ENCODE assay signal across 1 cellular context in genomic region chr20:62707281-62707941, GRCh38.
TF ChIP-seq lines count a peak whose summit lies in the region.

No MANE protein-coding gene starts in this region.

TF ChIP-seq in GM23338, 12 proteins besides CTCF, POLR2A, EP300 and RAD21 (continued from another document):
- TF ChIP-seq, protein P1, sequence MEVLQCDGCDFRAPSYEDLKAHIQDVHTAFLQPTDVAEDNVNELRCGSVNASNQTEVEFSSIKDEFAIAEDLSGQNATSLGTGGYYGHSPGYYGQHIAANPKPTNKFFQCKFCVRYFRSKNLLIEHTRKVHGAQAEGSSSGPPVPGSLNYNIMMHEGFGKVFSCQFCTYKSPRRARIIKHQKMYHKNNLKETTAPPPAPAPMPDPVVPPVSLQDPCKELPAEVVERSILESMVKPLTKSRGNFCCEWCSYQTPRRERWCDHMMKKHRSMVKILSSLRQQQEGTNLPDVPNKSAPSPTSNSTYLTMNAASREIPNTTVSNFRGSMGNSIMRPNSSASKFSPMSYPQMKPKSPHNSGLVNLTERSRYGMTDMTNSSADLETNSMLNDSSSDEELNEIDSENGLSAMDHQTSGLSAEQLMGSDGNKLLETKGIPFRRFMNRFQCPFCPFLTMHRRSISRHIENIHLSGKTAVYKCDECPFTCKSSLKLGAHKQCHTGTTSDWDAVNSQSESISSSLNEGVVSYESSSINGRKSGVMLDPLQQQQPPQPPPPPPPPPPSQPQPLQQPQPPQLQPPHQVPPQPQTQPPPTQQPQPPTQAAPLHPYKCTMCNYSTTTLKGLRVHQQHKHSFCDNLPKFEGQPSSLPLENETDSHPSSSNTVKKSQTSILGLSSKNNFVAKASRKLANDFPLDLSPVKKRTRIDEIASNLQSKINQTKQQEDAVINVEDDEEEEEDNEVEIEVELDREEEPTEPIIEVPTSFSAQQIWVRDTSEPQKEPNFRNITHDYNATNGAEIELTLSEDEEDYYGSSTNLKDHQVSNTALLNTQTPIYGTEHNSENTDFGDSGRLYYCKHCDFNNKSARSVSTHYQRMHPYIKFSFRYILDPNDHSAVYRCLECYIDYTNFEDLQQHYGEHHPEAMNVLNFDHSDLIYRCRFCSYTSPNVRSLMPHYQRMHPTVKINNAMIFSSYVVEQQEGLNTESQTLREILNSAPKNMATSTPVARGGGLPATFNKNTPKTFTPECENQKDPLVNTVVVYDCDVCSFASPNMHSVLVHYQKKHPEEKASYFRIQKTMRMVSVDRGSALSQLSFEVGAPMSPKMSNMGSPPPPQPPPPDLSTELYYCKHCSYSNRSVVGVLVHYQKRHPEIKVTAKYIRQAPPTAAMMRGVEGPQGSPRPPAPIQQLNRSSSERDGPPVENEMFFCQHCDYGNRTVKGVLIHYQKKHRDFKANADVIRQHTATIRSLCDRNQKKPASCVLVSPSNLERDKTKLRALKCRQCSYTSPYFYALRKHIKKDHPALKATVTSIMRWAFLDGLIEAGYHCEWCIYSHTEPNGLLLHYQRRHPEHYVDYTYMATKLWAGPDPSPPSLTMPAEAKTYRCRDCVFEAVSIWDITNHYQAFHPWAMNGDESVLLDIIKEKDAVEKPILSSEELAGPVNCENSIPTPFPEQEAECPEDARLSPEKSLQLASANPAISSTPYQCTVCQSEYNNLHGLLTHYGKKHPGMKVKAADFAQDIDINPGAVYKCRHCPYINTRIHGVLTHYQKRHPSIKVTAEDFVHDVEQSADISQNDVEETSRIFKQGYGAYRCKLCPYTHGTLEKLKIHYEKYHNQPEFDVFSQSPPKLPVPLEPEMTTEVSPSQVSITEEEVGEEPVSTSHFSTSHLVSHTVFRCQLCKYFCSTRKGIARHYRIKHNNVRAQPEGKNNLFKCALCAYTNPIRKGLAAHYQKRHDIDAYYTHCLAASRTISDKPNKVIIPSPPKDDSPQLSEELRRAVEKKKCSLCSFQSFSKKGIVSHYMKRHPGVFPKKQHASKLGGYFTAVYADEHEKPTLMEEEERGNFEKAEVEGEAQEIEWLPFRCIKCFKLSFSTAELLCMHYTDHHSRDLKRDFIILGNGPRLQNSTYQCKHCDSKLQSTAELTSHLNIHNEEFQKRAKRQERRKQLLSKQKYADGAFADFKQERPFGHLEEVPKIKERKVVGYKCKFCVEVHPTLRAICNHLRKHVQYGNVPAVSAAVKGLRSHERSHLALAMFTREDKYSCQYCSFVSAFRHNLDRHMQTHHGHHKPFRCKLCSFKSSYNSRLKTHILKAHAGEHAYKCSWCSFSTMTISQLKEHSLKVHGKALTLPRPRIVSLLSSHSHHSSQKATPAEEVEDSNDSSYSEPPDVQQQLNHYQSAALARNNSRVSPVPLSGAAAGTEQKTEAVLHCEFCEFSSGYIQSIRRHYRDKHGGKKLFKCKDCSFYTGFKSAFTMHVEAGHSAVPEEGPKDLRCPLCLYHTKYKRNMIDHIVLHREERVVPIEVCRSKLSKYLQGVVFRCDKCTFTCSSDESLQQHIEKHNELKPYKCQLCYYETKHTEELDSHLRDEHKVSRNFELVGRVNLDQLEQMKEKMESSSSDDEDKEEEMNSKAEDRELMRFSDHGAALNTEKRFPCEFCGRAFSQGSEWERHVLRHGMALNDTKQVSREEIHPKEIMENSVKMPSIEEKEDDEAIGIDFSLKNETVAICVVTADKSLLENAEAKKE (CRISPR knock-in tag; IDR thresholded peaks at IDR 0.05): no peak
- TF ChIP-seq POLR2AphosphoS5 (IDR thresholded peaks at IDR 0.05; ENCODE audit: low read depth) (no peak), ZNF331 (CRISPR knock-in tag; IDR thresholded peaks at IDR 0.05; ENCODE audit: low read depth) (no peak)
